10 cellular contexts compared by ENCODE assay signal in genomic region chr15:99135194-99135593, GRCh38. TPM values are rescaled to one million over a fixed set of nuclear protein-coding genes. Genes with fewer than 3 reads are reported as not detected.
A peak's percentile ranks its signal among the peaks of the same experiment; 100 is the strongest.
DNase-seq lines count a peak whose midpoint lies in the region; ATAC-seq and TF ChIP-seq lines count a peak whose summit lies in the region.
"Had no signal": no experiment of that assay in that cellular context is flagged by ENCODE, and none has a peak within 500 bp of the region (broad histone marks: within the 10 kb centered on the region; RNA-seq: fewer than 3 reads in every experiment).

No MANE protein-coding gene starts in this region.

- CTCF ChIA-PET in WTC11 (lab: Charles Lee), result interaction anchor here (0.7 to 1.5 kb wide), 3 partner anchors 9 to 116 kb away, joined by 3 to 4 read pairs (median 3); partner anchors contain the start of genes LRRC28 and SYNM

- H3K4me3 ChIP-seq in mesenchymal stem cell (ENCODE audit: insufficient read depth in 1 of 2, low read depth in 1 of 2, low read length in 2 of 2), result no peak overlapping the region
- H3K4me3 ChIP-seq: K562 had no signal

- no peak overlapping the region for H3K14ac ChIP-seq in mesenchymal stem cell (ENCODE audit: low read length in 2 of 2)

- no peak overlapping the region for H3K4ac ChIP-seq in mesenchymal stem cell (ENCODE audit: low read depth in 1 of 2, low read length in 2 of 2)

- no peak overlapping the region for H2BK120ac ChIP-seq in mesenchymal stem cell (ENCODE audit: low read depth, low read length)

- peaks cover 18% of the 10 kb centered on the region for H3K4me1 ChIP-seq in mesenchymal stem cell (ENCODE audit: control insufficient read depth, insufficient read depth, low read depth, low read length)

- ATAC-seq in GM18870 (IDR thresholded peaks at IDR 0.05; ENCODE audit: unreplicated experiment), result peak; percentile 80
- ATAC-seq in GM21723 (IDR thresholded peaks at IDR 0.05; ENCODE audit: unreplicated experiment), result peak; percentile 85
- ATAC-seq in HG03558 (IDR thresholded peaks at IDR 0.05; ENCODE audit: extremely low read depth, unreplicated experiment), result peak; percentile 71
- ATAC-seq in WTC11, result no peak
- no peak for ATAC-seq in effector memory CD8-positive, alpha-beta T cell (replicated peaks)
- ATAC-seq: K562 had no signal

- H3K4me3 Mint-ChIP-seq in WTC11, result no peak overlapping the region
- H3K4me3 Mint-ChIP-seq in effector memory CD8-positive, alpha-beta T cell, result no peak overlapping the region
- H3K4me3 Mint-ChIP-seq: activated naive CD8-positive, alpha-beta T cell had no signal

- H3K27me3 Mint-ChIP-seq in WTC11 (ENCODE audit: low read depth), result no peaks in the 10 kb centered on the region
- H3K27me3 Mint-ChIP-seq in effector memory CD8-positive, alpha-beta T cell, result peaks cover 0 to 3% of the 10 kb centered on the region in 2 donors
- H3K27me3 Mint-ChIP-seq: activated naive CD8-positive, alpha-beta T cell had no signal

- H4K8ac ChIP-seq in mesenchymal stem cell (ENCODE audit: low read length), result no peak overlapping the region

- no peak overlapping the region for H2AK5ac ChIP-seq in mesenchymal stem cell (ENCODE audit: low read length, severe bottlenecking)

- no peak overlapping the region for H3K4me2 ChIP-seq in mesenchymal stem cell (ENCODE audit: low read length, poor library complexity, severe bottlenecking)

- no peak overlapping the region for H2BK12ac ChIP-seq in mesenchymal stem cell (ENCODE audit: low read length in 2 of 2)

- no peak overlapping the region for H3K23ac ChIP-seq in mesenchymal stem cell (ENCODE audit: low read length in 2 of 2)

- no peak overlapping the region for H4K91ac ChIP-seq in mesenchymal stem cell (ENCODE audit: low read length)

- peaks cover 35 to 45% of the 10 kb centered on the region in 2 experiments for H3K36me3 ChIP-seq in mesenchymal stem cell (ENCODE audit: control insufficient read depth in 1 of 2, insufficient read depth in 2 of 2, low read depth in 1 of 2, low read length in 2 of 2)

- H2BK15ac ChIP-seq in mesenchymal stem cell (ENCODE audit: low read depth, poor library complexity, severe bottlenecking), result peak overlapping the region; percentile 31

- no peak overlapping the region for H2BK5ac ChIP-seq in mesenchymal stem cell (ENCODE audit: low read depth, low read length, poor library complexity, severe bottlenecking)

- H3K79me1 ChIP-seq in mesenchymal stem cell (replicated peaks; ENCODE audit: low read length, poor library complexity, severe bottlenecking), result no peaks in the 10 kb centered on the region

- H3K9me3 Mint-ChIP-seq in WTC11, result no peaks in the 10 kb centered on the region
- H3K9me3 Mint-ChIP-seq in effector memory CD8-positive, alpha-beta T cell, result no peaks in the 10 kb centered on the region

- no peak for TF ChIP-seq CTCF in WTC11 (IDR thresholded peaks at IDR 0.05)

- H3K36me3 Mint-ChIP-seq in WTC11, result peaks cover 14% of the 10 kb centered on the region; the same call in 1 of the 2 replicates
- peaks cover 29% of the 10 kb centered on the region for H3K36me3 Mint-ChIP-seq in effector memory CD8-positive, alpha-beta T cell (ENCODE audit: insufficient read depth)
- H3K36me3 Mint-ChIP-seq: activated naive CD8-positive, alpha-beta T cell had no signal

- no peaks in the 10 kb centered on the region for H3K27me3 ChIP-seq in mesenchymal stem cell (ENCODE audit: control insufficient read depth in 1 of 2, insufficient read depth in 1 of 2, low read length in 2 of 2)

- POLR2A ChIA-PET in WTC11 (lab: Charles Lee), result no interaction called here

- H3K9ac ChIP-seq in mesenchymal stem cell (ENCODE audit: low read length), result no peak overlapping the region

- H2AFZ ChIP-seq in mesenchymal stem cell (ENCODE audit: low read depth, low read length), result no peak overlapping the region

- H3K27ac ChIP-seq in mesenchymal stem cell (ENCODE audit: low read length, poor library complexity, severe bottlenecking), result no peak overlapping the region

- H3K9me3 ChIP-seq in mesenchymal stem cell (ENCODE audit: control insufficient read depth, low read length), result no peaks in the 10 kb centered on the region

- no peak overlapping the region for H3K27ac Mint-ChIP-seq in WTC11
- peak overlapping the region in 1 of 2 donors; percentile 53 for H3K27ac Mint-ChIP-seq in effector memory CD8-positive, alpha-beta T cell
- H3K27ac Mint-ChIP-seq: activated naive CD8-positive, alpha-beta T cell had no signal

- H3K18ac ChIP-seq in mesenchymal stem cell (ENCODE audit: low read depth in 1 of 2, low read length in 2 of 2), result no peak overlapping the region

- H3K4me1 Mint-ChIP-seq in WTC11, result peaks cover 25% of the 10 kb centered on the region
- peaks cover 0 to 2% of the 10 kb centered on the region in 2 donors for H3K4me1 Mint-ChIP-seq in effector memory CD8-positive, alpha-beta T cell (ENCODE audit: low read depth in 2 of 2)

- DNase-seq in mesenchymal stem cell, result peak; percentile 23
- DNase-seq in DMS 273 (lab: John Stamatoyannopoulos, UW; ENCODE audit: unreplicated experiment), result no peak
- no peak for DNase-seq in WTC11 (ENCODE audit: low spot score)
- DNase-seq in effector memory CD8-positive, alpha-beta T cell, result no peak
- no peak for DNase-seq in activated T-cell treated with anti-CD3 and anti-CD28 coated beads, Interleukin-2, amount 50 U/mL, for 1 hour

- 58% methylated on average over 4 of the region's 4 CpGs for whole genome bisulfite sequencing in mesenchymal stem cell

TF ChIP-seq in WTC11, 78 proteins besides CTCF, POLR2A, EP300 and RAD21:
- TF ChIP-seq ZNF416 (CRISPR knock-in tag; IDR thresholded peaks at IDR 0.05), result no peak
- no peak for TF ChIP-seq PRRX2 (CRISPR knock-in tag; IDR thresholded peaks at IDR 0.05)
- TF ChIP-seq FOXK1 (CRISPR knock-in tag; IDR thresholded peaks at IDR 0.05), result no peak
- no peak for TF ChIP-seq IRF2 (CRISPR knock-in tag; IDR thresholded peaks at IDR 0.05; ENCODE audit: borderline replicate concordance, low read depth)
- no peak for TF ChIP-seq NR3C1 (CRISPR knock-in tag; conservative IDR thresholded peaks at IDR 0.05; ENCODE audit: low read depth)
TF ChIP-seq in WTC11: peak in this region for 0.

RNA-seq across cellular contexts. Expression of gene SYNM, which starts 30.3 kb away (rescaled TPM):
- 6.0 TPM for polyA plus RNA-seq in mesenchymal stem cell (2013, experiment 1 of 2)
- polyA plus RNA-seq in mesenchymal stem cell (2013, experiment 2 of 2), result 5.7 TPM
- 2.1 to 2.2 TPM (median 2.2 TPM) in 3 replicates for total RNA-seq in WTC11 (2021)

Comparison
In these comparisons a context has a peak if more than half of its experiments do, and no peak if none do; other contexts are left out.
1. ATAC-seq: peak in GM18870 (single experiment), GM21723 (single experiment) and HG03558 (single experiment); none in WTC11 (single experiment) and effector memory CD8-positive, alpha-beta T cell (single experiment).